In genomic region chr11:103053997-103054396, GRCh38 we compare ENCODE assay signal across 7 cellular contexts.
"Had no signal": no experiment of that assay in that cellular context is flagged by ENCODE, and none has a peak within 500 bp of the region (broad histone marks: within the 10 kb centered on the region; RNA-seq: fewer than 3 reads in every experiment).

No MANE protein-coding gene starts in this region.

- FAIRE-seq: H1, H54, HTR-8/SVneo had no signal

- ATAC-seq: GM23338 had no signal

- DNase-seq: H9, HCEC 1CT, KBM-7 had no signal

- H3K4me3 ChIP-seq: GM23338 had no signal
